8 cellular contexts compared by ENCODE assay signal in the genomic region with DNA sequence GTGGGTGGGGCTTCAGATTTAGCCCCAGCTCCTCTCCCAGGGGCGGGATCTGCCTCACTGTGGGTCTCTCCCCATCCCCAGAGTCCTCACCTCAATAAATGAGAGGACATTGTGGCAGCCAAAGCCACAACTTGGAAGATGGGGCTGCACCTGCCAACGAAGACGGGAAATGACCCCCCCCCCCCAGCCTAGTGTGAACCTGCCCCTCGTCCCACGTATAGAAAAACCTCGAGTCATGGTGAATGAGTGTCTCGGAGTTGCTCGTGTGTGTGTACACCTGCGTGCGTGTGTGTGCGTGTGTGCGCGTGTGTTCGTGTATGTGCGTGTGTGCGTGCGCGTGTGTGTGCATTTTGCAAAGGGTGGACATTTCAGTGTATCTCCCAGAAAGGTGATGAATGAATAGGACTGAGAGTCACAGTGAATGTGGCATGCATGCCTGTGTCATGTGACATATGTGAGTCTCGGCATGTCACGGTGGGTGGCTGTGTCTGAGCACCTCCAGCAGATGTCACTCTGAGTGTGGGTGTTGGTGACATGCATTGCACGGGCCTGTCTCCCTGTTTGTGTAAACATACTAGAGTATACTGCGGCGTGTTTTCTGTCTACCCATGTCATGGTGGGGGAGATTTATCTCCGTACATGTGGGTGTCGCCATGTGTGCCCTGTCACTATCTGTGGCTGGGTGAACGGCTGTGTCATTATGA. TPM values are rescaled to one million over a fixed set of nuclear protein-coding genes. Genes with fewer than 3 reads are reported as not detected.
DNase-seq lines count a peak whose midpoint lies in the region; ATAC-seq and TF ChIP-seq lines count a peak whose summit lies in the region.

No MANE protein-coding gene starts in this region.

- H3K27me3 Mint-ChIP-seq in IgD-negative memory B cell, result peaks cover 22% of the 10 kb centered on the region
- no peaks in the 10 kb centered on the region for H3K27me3 Mint-ChIP-seq in dendritic cell treated with granulocyte-macrophage colony-stimulating factor and Interleukin-4, amounts not matched to agents 40 ng/mL and 50 ng/mL, for 4 days

- H3K27ac Mint-ChIP-seq in IgD-negative memory B cell, result peak overlapping the region; percentile 65 to 94 (median 84)
- H3K27ac Mint-ChIP-seq in dendritic cell treated with granulocyte-macrophage colony-stimulating factor and Interleukin-4, amounts not matched to agents 40 ng/mL and 50 ng/mL, for 4 days, result peak overlapping the region; percentile 96

- peaks cover 14% of the 10 kb centered on the region for H3K36me3 ChIP-seq in WERI-Rb-1

- H3K27me3 ChIP-seq in WERI-Rb-1 (ENCODE audit: insufficient read depth, low read depth, severe bottlenecking), result no peaks in the 10 kb centered on the region

- intact Hi-C loops in dendritic cell treated with granulocyte-macrophage colony-stimulating factor and Interleukin-4, amounts not matched to agents 40 ng/mL and 50 ng/mL, for 4 days (cut with micrococcal nuclease), result no loop called here

- DNase-seq in DMS53 (lab: John Stamatoyannopoulos, UW) (peak; percentile 65), WERI-Rb-1 (peak; percentile 78), COLO829 (ENCODE audit: low spot score) (no peak), A172 (ENCODE audit: low spot score) (no peak)
- DNase-seq in stimulated activated CD4-positive, alpha-beta T cell treated with anti-CD3 and anti-CD28 coated beads, Interleukin-2, amount 100 ng/mL, for 24 hours, result peak; percentile 66 to 73

- H3K4me3 Mint-ChIP-seq in IgD-negative memory B cell, result peak overlapping the region; percentile 37 to 86 (median 79)
- H3K4me3 Mint-ChIP-seq in dendritic cell treated with granulocyte-macrophage colony-stimulating factor and Interleukin-4, amounts not matched to agents 40 ng/mL and 50 ng/mL, for 4 days, result no peak overlapping the region

- H3K4me3 ChIP-seq in WERI-Rb-1 (ENCODE audit: low read depth, low read length), result no peak overlapping the region

- peaks cover 3% of the 10 kb centered on the region for H3K9me3 ChIP-seq in WERI-Rb-1 (ENCODE audit: severe bottlenecking)

- peaks cover 6% of the 10 kb centered on the region for H3K36me3 Mint-ChIP-seq in IgD-negative memory B cell
- peaks cover 35% of the 10 kb centered on the region for H3K36me3 Mint-ChIP-seq in dendritic cell treated with granulocyte-macrophage colony-stimulating factor and Interleukin-4, amounts not matched to agents 40 ng/mL and 50 ng/mL, for 4 days (ENCODE audit: low read depth)

- peaks cover 13 to 32% (median 32%) of the 10 kb centered on the region in 3 donors for H3K4me1 Mint-ChIP-seq in IgD-negative memory B cell
- H3K4me1 Mint-ChIP-seq in dendritic cell treated with granulocyte-macrophage colony-stimulating factor and Interleukin-4, amounts not matched to agents 40 ng/mL and 50 ng/mL, for 4 days (ENCODE audit: low read depth), result peaks cover 73% of the 10 kb centered on the region

- ATAC-seq in HG03457 (IDR thresholded peaks at IDR 0.05; ENCODE audit: unreplicated experiment), result no peak

- TF ChIP-seq CTCF in WERI-Rb-1 (IDR thresholded peaks at IDR 0.05; ENCODE audit: low read depth, low read length), result peak; percentile 71

- no peak overlapping the region for H3K27ac ChIP-seq in WERI-Rb-1

- H3K9me3 Mint-ChIP-seq in IgD-negative memory B cell, result peaks cover 0 to 2% (median 0%) of the 10 kb centered on the region in 3 donors
- H3K9me3 Mint-ChIP-seq in dendritic cell treated with granulocyte-macrophage colony-stimulating factor and Interleukin-4, amounts not matched to agents 40 ng/mL and 50 ng/mL, for 4 days, result peaks cover 2% of the 10 kb centered on the region

RNA-seq across cellular contexts. Expression of a gene that starts 1.5 kb away (rescaled TPM):
- 219 TPM for polyA plus RNA-seq in IgD-negative memory B cell
- 118 and 176 TPM in 2 replicates for total RNA-seq in A172 (2014; rRNA removed; shearing (Covaris generic))

RNA-seq across cellular contexts. Expression of a gene that starts 2.3 kb away (rescaled TPM):
- polyA plus RNA-seq in IgD-negative memory B cell, result 0.73 TPM
- not detected in 2 replicates for total RNA-seq in A172 (2014; rRNA removed; shearing (Covaris generic))

RNA-seq across cellular contexts. Expression of a gene that starts 10.3 kb away (rescaled TPM):
- polyA plus RNA-seq in IgD-negative memory B cell, result not detected
- not detected in 2 replicates for total RNA-seq in A172 (2014; rRNA removed; shearing (Covaris generic))

RNA-seq across cellular contexts. Expression of a gene that starts 22.8 kb away (rescaled TPM):
- polyA plus RNA-seq in IgD-negative memory B cell, result 197 TPM
- not detected in 2 replicates for total RNA-seq in A172 (2014; rRNA removed; shearing (Covaris generic))

RNA-seq across cellular contexts. Expression of a gene that starts 42.3 kb away (rescaled TPM):
- polyA plus RNA-seq in IgD-negative memory B cell, result 70.2 TPM
- total RNA-seq in A172 (2014; rRNA removed; shearing (Covaris generic)), result 0.12 and 0.84 TPM in 2 replicates

Comparison
In these comparisons a context has a peak if more than half of its experiments do, and no peak if none do; other contexts are left out.
1. DNase-seq: peak in DMS53 (single experiment), WERI-Rb-1 (single experiment) and stimulated activated CD4-positive, alpha-beta T cell treated with anti-CD3 and anti-CD28 coated beads, Interleukin-2, amount 100 ng/mL, for 24 hours (2 of 2); none in COLO829 (single experiment) and A172 (single experiment).